In genomic region chr10:123563581-123563855, GRCh38 we compare ENCODE assay signal across 19 cellular contexts.
"Had no signal": no experiment of that assay in that cellular context is flagged by ENCODE, and none has a peak within 500 bp of the region (broad histone marks: within the 10 kb centered on the region; RNA-seq: fewer than 3 reads in every experiment).

No MANE protein-coding gene starts in this region.

- H3K4me2 ChIP-seq: SK-N-SH had no signal

- H3K9ac ChIP-seq: SK-N-SH had no signal

- H3K9me3 ChIP-seq: SK-N-SH had no signal

- DNase-seq: KBM-7, MV-4-11, NCI-H1048, NCI-H1105, NCI-H1417, NCI-H1436 treated with DMSO at 0.1 percent for 48 hours, NCI-H1694, NCI-H187 treated with DMSO at 0.1 percent for 48 hours, NCI-H2029 treated with DMSO at 0.1 percent for 48 hours, NCI-H2107, NCI-H2227 treated with DMSO at 0.1 percent for 48 hours, NCI-H524 treated with DMSO at 0.1 percent for 48 hours, NCI-H69, NCI-H774, PC-3, SHP77, SK-N-SH had no signal

- ATAC-seq: Panc1, PC-3 had no signal

- H3K27ac ChIP-seq: RWPE1 had no signal
